Comparison of ENCODE assay signal across 20 cellular contexts in genomic region chr18:285817-286216, GRCh38. TPM values are rescaled to one million over a fixed set of nuclear protein-coding genes. Genes with fewer than 3 reads are reported as not detected.
DNase-seq lines count a peak whose midpoint lies in the region; ATAC-seq, FAIRE-seq and TF ChIP-seq lines count a peak whose summit lies in the region.
"Had no signal": no experiment of that assay in that cellular context is flagged by ENCODE, and none has a peak within 500 bp of the region (broad histone marks: within the 10 kb centered on the region; RNA-seq: fewer than 3 reads in every experiment).

No MANE protein-coding gene starts in this region.

- CTCF ChIA-PET in K562 (lab: Yijun Ruan, JAX; ENCODE audit: low intra/inter-chr PET ratio), result interaction anchor here (2.7 kb wide), 1 partner anchor 331 kb away, joined by 12 read pairs; no protein-coding TSS in a partner anchor

- no peak for ATAC-seq in stimulated activated naive CD8-positive, alpha-beta T cell treated with anti-CD3 and anti-CD28 coated beads, Interleukin-15, amount 100 ng/mL, for 72 hours
- ATAC-seq in K562 (no peak), GM21825 (IDR thresholded peaks at IDR 0.05; ENCODE audit: unreplicated experiment) (no peak)

- H3K27ac Mint-ChIP-seq in stimulated activated naive CD8-positive, alpha-beta T cell treated with anti-CD3 and anti-CD28 coated beads, Interleukin-15, Interleukin-2, amounts not matched to agents 100 ng/mL and 50 ng/mL, for 24 hours, result no peak overlapping the region
- no peak overlapping the region for H3K27ac Mint-ChIP-seq in stimulated activated naive CD8-positive, alpha-beta T cell treated with anti-CD3 and anti-CD28 coated beads, Interleukin-15, amount 100 ng/mL, for 72 hours
- H3K27ac Mint-ChIP-seq: CD14-positive monocyte had no signal

- no peaks in the 10 kb centered on the region for H3K36me3 ChIP-seq in K562 (ENCODE audit: control insufficient read depth, insufficient read depth, low read length)
- H3K36me3 ChIP-seq in osteoblast (ENCODE audit: insufficient read depth, low read length), result no peaks in the 10 kb centered on the region
- H3K36me3 ChIP-seq: BE2C; BLaER1 treated with 17β-estradiol and CSF1 and Interleukin-3, amounts not matched to agents 10 nM and 100 nM had no signal

- intact Hi-C loops in K562 (cut with micrococcal nuclease), result loop anchor here (2.0 to 5.0 kb wide), 3 partner anchors 37 to 331 kb away; no protein-coding TSS in a partner anchor

- H3K79me2 ChIP-seq in K562 (ENCODE audit: control insufficient read depth, insufficient read depth, low read length) (no peaks in the 10 kb centered on the region), osteoblast (ENCODE audit: insufficient read depth, low read length) (no peaks in the 10 kb centered on the region)

- H3K9me3 ChIP-seq in K562 (replicated peaks; ENCODE audit: control insufficient read depth, insufficient read depth, low read depth, low read length) (no peaks in the 10 kb centered on the region), osteoblast (ENCODE audit: low read depth, low read length) (no peaks in the 10 kb centered on the region)
- H3K9me3 ChIP-seq: BE2C; BLaER1 treated with 17β-estradiol and CSF1 and Interleukin-3, amounts not matched to agents 10 nM and 100 nM had no signal

- TF ChIP-seq POLR2A in K562 (conservative IDR thresholded peaks at IDR 0.05), result no peak

- no peak for TF ChIP-seq CTCF in VCaP (conservative IDR thresholded peaks at IDR 0.05)
- no peak for TF ChIP-seq CTCF in K562 (IDR thresholded peaks at IDR 0.05 in 2 of 3, conservative IDR thresholded peaks at IDR 0.05 in 1 of 3; ENCODE audit: insufficient read depth in 2 of 3, low read depth in 1 of 3, low read length in 3 of 3)
- no peak for TF ChIP-seq CTCF in osteoblast (IDR thresholded peaks at IDR 0.05; ENCODE audit: extremely low read depth, low read depth, low read length)

- H4K20me1 ChIP-seq in K562 (replicated peaks; ENCODE audit: control insufficient read depth, insufficient read depth, low read length) (no peaks in the 10 kb centered on the region), osteoblast (ENCODE audit: insufficient read depth, low read length) (no peaks in the 10 kb centered on the region)
- H4K20me1 ChIP-seq: BLaER1 treated with 17β-estradiol and CSF1 and Interleukin-3, amounts not matched to agents 10 nM and 100 nM had no signal

- WGBS in K562 (ENCODE audit: insufficient coverage, low coverage, missing lambda C conversion rate), result 27% methylated on average over 6 of the region's 6 CpGs

- DNase-seq in stimulated activated naive CD8-positive, alpha-beta T cell treated with anti-CD3 and anti-CD28 coated beads, Interleukin-15, amount 100 ng/mL, for 72 hours, result no peak
- DNase-seq in K562 (ENCODE audit: extremely low read depth in 1 of 4, low spot score in 3 of 4), result no peak
- peak; percentile 10 for DNase-seq in osteoblast (ENCODE audit: insufficient read length, low spot score, missing footprints)
- DNase-seq in stimulated activated CD4-positive, alpha-beta T cell treated with anti-CD3 and anti-CD28 coated beads, Interleukin-4, amount 100 ng/mL, for 4 hours, result no peak
- no peak for DNase-seq in RKO (ENCODE audit: low spot score)
- DNase-seq: BE2C; Calu3; CD4-positive, alpha-beta memory T cell; DMS153; DND-41; H7 had no signal

- no peak overlapping the region for H3K4me2 ChIP-seq in K562 (ENCODE audit: insufficient read depth, low read length)
- H3K4me2 ChIP-seq in osteoblast (ENCODE audit: insufficient read depth, low read length), result peak overlapping the region; percentile 17

- BruUV-seq in K562 (replicated peaks; lab: Mats Ljungman, UMichigan), result no TSS peak

- no peak for TF ChIP-seq RAD21 in K562 (CRISPR knock-in tag; conservative IDR thresholded peaks at IDR 0.05 in 1 of 2, IDR thresholded peaks at IDR 0.05 in 1 of 2)

- H2AFZ ChIP-seq in K562 (ENCODE audit: low read depth, low read length) (no peak overlapping the region), osteoblast (ENCODE audit: low read length) (peak overlapping the region; percentile 30)
- H2AFZ ChIP-seq: GM23248 had no signal

- no peak for FAIRE-seq in K562 (lab: Jason Lieb, UNC)
- FAIRE-seq: G401.6, GM12892 had no signal

- H3K4me3 ChIP-seq in K562 (no peak overlapping the region), osteoblast (ENCODE audit: insufficient read depth, low read length) (no peak overlapping the region)
- H3K4me3 ChIP-seq: BLaER1 treated with 17β-estradiol and CSF1 and Interleukin-3, amounts not matched to agents 10 nM and 100 nM; GM23248 had no signal

- no peaks in the 10 kb centered on the region for H3K9me3 Mint-ChIP-seq in stimulated activated naive CD8-positive, alpha-beta T cell treated with anti-CD3 and anti-CD28 coated beads, Interleukin-15, Interleukin-2, amounts not matched to agents 100 ng/mL and 50 ng/mL, for 24 hours
- H3K9me3 Mint-ChIP-seq in stimulated activated naive CD8-positive, alpha-beta T cell treated with anti-CD3 and anti-CD28 coated beads, Interleukin-15, amount 100 ng/mL, for 72 hours, result no peaks in the 10 kb centered on the region

- no peaks in the 10 kb centered on the region for H3K4me1 ChIP-seq in K562 (replicated peaks in 1 of 2; ENCODE audit: control insufficient read depth in 2 of 2, insufficient read depth in 2 of 2, low read length in 2 of 2)
- no peaks in the 10 kb centered on the region for H3K4me1 ChIP-seq in osteoblast (ENCODE audit: insufficient read depth, low read length)
- H3K4me1 ChIP-seq: BE2C had no signal

- no peak for TF ChIP-seq EP300 in K562 (IDR thresholded peaks at IDR 0.05; ENCODE audit: low read length)

- H3K36me3 Mint-ChIP-seq in stimulated activated naive CD8-positive, alpha-beta T cell treated with anti-CD3 and anti-CD28 coated beads, Interleukin-15, Interleukin-2, amounts not matched to agents 100 ng/mL and 50 ng/mL, for 24 hours (ENCODE audit: low read depth), result no peaks in the 10 kb centered on the region
- H3K36me3 Mint-ChIP-seq: CD14-positive monocyte; CD4-positive, alpha-beta memory T cell had no signal

- H3K27ac ChIP-seq in VCaP, result peak overlapping the region; percentile 6; the same call in 1 of the 2 replicates
- no peak overlapping the region for H3K27ac ChIP-seq in K562 (ENCODE audit: extremely low read depth, low read depth, low read length)
- no peak overlapping the region for H3K27ac ChIP-seq in osteoblast (ENCODE audit: low read depth, low read length)
- H3K27ac ChIP-seq: 22Rv1, GM23248 had no signal

- POLR2A ChIA-PET in K562 (lab: Yijun Ruan, JAX), result no interaction called here

- peak overlapping the region; percentile 7 for H3K4me3 Mint-ChIP-seq in stimulated activated naive CD8-positive, alpha-beta T cell treated with anti-CD3 and anti-CD28 coated beads, Interleukin-15, Interleukin-2, amounts not matched to agents 100 ng/mL and 50 ng/mL, for 24 hours
- no peak overlapping the region for H3K4me3 Mint-ChIP-seq in stimulated activated naive CD8-positive, alpha-beta T cell treated with anti-CD3 and anti-CD28 coated beads, Interleukin-15, amount 100 ng/mL, for 72 hours
- H3K4me3 Mint-ChIP-seq: CD14-positive monocyte; CD4-positive, alpha-beta memory T cell had no signal

- peaks cover 21 to 32% of the 10 kb centered on the region in 2 experiments for H3K27me3 ChIP-seq in K562 (ENCODE audit: control insufficient read depth in 2 of 2, insufficient read depth in 2 of 2, low read length in 2 of 2)
- H3K27me3 ChIP-seq in osteoblast (ENCODE audit: insufficient read depth, low read length), result peaks cover 7% of the 10 kb centered on the region
- H3K27me3 ChIP-seq: BE2C; BLaER1 treated with 17β-estradiol and CSF1 and Interleukin-3, amounts not matched to agents 10 nM and 100 nM had no signal

- no peaks in the 10 kb centered on the region for H3K9me1 ChIP-seq in K562 (ENCODE audit: control insufficient read depth, insufficient read depth, low read length)

- peaks cover 37% of the 10 kb centered on the region for H3K27me3 Mint-ChIP-seq in stimulated activated naive CD8-positive, alpha-beta T cell treated with anti-CD3 and anti-CD28 coated beads, Interleukin-15, Interleukin-2, amounts not matched to agents 100 ng/mL and 50 ng/mL, for 24 hours
- H3K27me3 Mint-ChIP-seq in stimulated activated naive CD8-positive, alpha-beta T cell treated with anti-CD3 and anti-CD28 coated beads, Interleukin-15, amount 100 ng/mL, for 72 hours, result peaks cover 41% of the 10 kb centered on the region

- in situ Hi-C loops in K562 (cut with MboI), result loop anchor here (5.0 kb wide), 1 partner anchor 321 kb away; no protein-coding TSS in a partner anchor

- no peak overlapping the region for H3K9ac ChIP-seq in K562 (ENCODE audit: insufficient read depth in 1 of 2, low read depth in 2 of 2, low read length in 2 of 2)
- H3K9ac ChIP-seq: BLaER1 treated with 17β-estradiol and CSF1 and Interleukin-3, amounts not matched to agents 10 nM and 100 nM; GM23248 had no signal

- H3K4me1 Mint-ChIP-seq in stimulated activated naive CD8-positive, alpha-beta T cell treated with anti-CD3 and anti-CD28 coated beads, Interleukin-15, Interleukin-2, amounts not matched to agents 100 ng/mL and 50 ng/mL, for 24 hours (ENCODE audit: low read depth), result peaks cover 15% of the 10 kb centered on the region
- H3K4me1 Mint-ChIP-seq in stimulated activated naive CD8-positive, alpha-beta T cell treated with anti-CD3 and anti-CD28 coated beads, Interleukin-15, amount 100 ng/mL, for 72 hours, result peaks cover 6% of the 10 kb centered on the region

TF ChIP-seq in K562, 482 proteins besides CTCF, POLR2A, EP300 and RAD21 (continues in another document):
- TF ChIP-seq CBX2 (IDR thresholded peaks at IDR 0.05; ENCODE audit: insufficient read depth, low read length, poor library complexity, severe bottlenecking), result peak; percentile 91
- TF ChIP-seq RB1 (IDR thresholded peaks at IDR 0.05; ENCODE audit: low read depth), result no peak
- no peak for TF ChIP-seq CREM (IDR thresholded peaks at IDR 0.05; ENCODE audit: low read depth)
- TF ChIP-seq ZNF408 (CRISPR knock-in tag; IDR thresholded peaks at IDR 0.05; ENCODE audit: low read depth), result no peak

RNA-seq across cellular contexts. Expression of gene THOC1, which starts 18.0 kb away (rescaled TPM):
- total RNA-seq in K562 (2011; cell fraction: chromatin; rRNA removed; ENCODE audit: low replicate concordance), result 140 and 675 TPM in 2 replicates
- total RNA-seq in K562 (2011; cell fraction: nucleolus; rRNA removed), result 80.2 and 115 TPM in 2 replicates
- 243 and 305 TPM in 2 replicates for total RNA-seq in K562 (2011; cell fraction: nucleoplasm; rRNA removed)
- 70.9 and 77.6 TPM in 2 replicates for total RNA-seq in K562 (2014; rRNA removed)
- total RNA-seq in K562 (2014; rRNA removed; fragmentation: Illumina TruSeq; extraction: Trizol), result 136 and 149 TPM in 2 replicates
- 116 and 120 TPM in 2 replicates for total RNA-seq in K562 (2015; rRNA removed; fragmentation: Illumina TruSeq; extraction: Trizol)
- total RNA-seq in K562 (2021), result 66.3 and 71.1 TPM in 2 replicates
- polyA plus RNA-seq in K562 (2011; rRNA removed), result 143 and 150 TPM in 2 replicates
- polyA plus RNA-seq in K562 (2011; cell fraction: cytosol; rRNA removed), result 6.6 and 22.6 TPM in 2 replicates
- polyA plus RNA-seq in K562 (2011; cell fraction: nucleus; rRNA removed), result 110 and 238 TPM in 2 replicates
- polyA plus RNA-seq in K562 (2012), result 51.4 and 58.9 TPM in 2 replicates
- 83.6 and 106 TPM in 2 replicates for polyA plus RNA-seq in K562 (2014; fragmentation: Illumina TruSeq; extraction: Trizol)
- 100 to 1,000 TPM in 1 of 2 experiments, 10 to 100 TPM in 1; 87.1 to 139 TPM for polyA plus RNA-seq in K562 (2014; fragmentation: Nextera tagmentation; extraction: Ambion mirVana)
- polyA plus RNA-seq in K562 (2014; rRNA removed), result 88.4 and 107 TPM in 2 replicates
- 168 and 237 TPM in 2 replicates for polyA minus RNA-seq in K562 (2011; rRNA and poly(A)+ RNA removed)
- 23.7 and 28.0 TPM in 2 replicates for polyA minus RNA-seq in K562 (2011; cell fraction: cytosol; rRNA and poly(A)+ RNA removed)
- 139 and 282 TPM in 2 replicates for polyA minus RNA-seq in K562 (2011; cell fraction: nucleus; rRNA and poly(A)+ RNA removed)
- total RNA-seq in osteoblast, result 43.1 and 52.5 TPM in 2 replicates
